Comparison of ENCODE assay signal across 17 cellular contexts in the genomic region with DNA sequence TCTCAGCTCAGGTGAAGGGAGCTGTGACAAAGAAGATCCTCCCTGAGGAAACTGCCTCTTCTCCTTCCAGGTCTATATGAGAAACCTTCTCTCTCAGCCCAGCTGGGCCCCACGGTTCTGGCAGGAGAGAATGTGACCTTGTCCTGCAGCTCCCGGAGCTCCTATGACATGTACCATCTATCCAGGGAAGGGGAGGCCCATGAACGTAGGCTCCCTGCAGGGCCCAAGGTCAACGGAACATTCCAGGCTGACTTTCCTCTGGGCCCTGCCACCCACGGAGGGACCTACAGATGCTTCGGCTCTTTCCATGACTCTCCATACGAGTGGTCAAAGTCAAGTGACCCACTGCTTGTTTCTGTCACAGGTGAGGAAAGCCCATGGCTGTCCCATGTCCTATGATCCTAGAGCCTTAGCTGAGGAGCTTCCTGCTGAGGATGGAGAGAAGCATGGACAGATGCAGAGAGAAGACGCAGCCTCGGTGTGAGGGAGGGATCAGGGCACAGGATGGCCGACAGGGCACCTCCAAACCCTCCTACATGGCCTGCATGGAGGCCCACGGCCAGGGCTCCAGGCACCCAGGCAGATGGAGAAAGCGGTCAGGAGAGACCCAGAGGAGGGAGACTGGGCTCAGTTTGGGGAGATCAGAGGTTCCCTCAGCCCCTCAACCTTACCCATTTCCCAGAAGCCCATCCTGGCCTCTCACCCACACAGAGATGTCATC. TPM values are rescaled to one million over a fixed set of nuclear protein-coding genes. Genes with fewer than 3 reads are reported as not detected.
"Had no signal": no experiment of that assay in that cellular context is flagged by ENCODE, and none has a peak within 500 bp of the region (broad histone marks: within the 10 kb centered on the region; RNA-seq: fewer than 3 reads in every experiment).

No MANE protein-coding gene starts in this region.

RNA-seq across cellular contexts. Expression of a gene that starts 5.7 kb away (rescaled TPM):
- total RNA-seq: cerebellum, dermis microvascular lymphatic vessel endothelial cell, endodermal cell, esophagus mucosa, esophagus squamous epithelium, gastrocnemius medialis, glomerular endothelial cell, left colon, left ventricle myocardium superior, lower leg skin, lung microvascular endothelial cell, mucosa of gallbladder had no signal

RNA-seq across cellular contexts. Expression of a gene that starts 28.2 kb away (rescaled TPM):
- total RNA-seq: cerebellum, dermis microvascular lymphatic vessel endothelial cell, endodermal cell, esophagus mucosa, esophagus squamous epithelium, gastrocnemius medialis, left ventricle myocardium superior, lower leg skin, lung microvascular endothelial cell, mucosa of gallbladder had no signal

RNA-seq across cellular contexts. Expression of a gene that starts 36.9 kb away (rescaled TPM):
- total RNA-seq: cerebellum, dermis microvascular lymphatic vessel endothelial cell, endodermal cell, esophagus mucosa, esophagus squamous epithelium, gastrocnemius medialis, glomerular endothelial cell, left colon, left ventricle myocardium superior, lower leg skin, lung microvascular endothelial cell, mucosa of gallbladder had no signal

RNA-seq across cellular contexts. Expression of a gene that starts 41.0 kb away (rescaled TPM):
- total RNA-seq: cerebellum, dermis microvascular lymphatic vessel endothelial cell, endodermal cell, esophagus mucosa, esophagus squamous epithelium, glomerular endothelial cell, left colon, left ventricle myocardium superior, lower leg skin, lung microvascular endothelial cell, mucosa of gallbladder had no signal
- polyA plus RNA-seq: heart right ventricle had no signal

RNA-seq across cellular contexts. Expression of a gene that starts 51.0 kb away (rescaled TPM):
- total RNA-seq: cerebellum, dermis microvascular lymphatic vessel endothelial cell, endodermal cell, esophagus mucosa, esophagus squamous epithelium, gastrocnemius medialis, glomerular endothelial cell, heart right ventricle, kidney, left colon, left lung, left ventricle myocardium superior, lower leg skin, lower lobe of right lung, lung microvascular endothelial cell, mononuclear cell, mucosa of gallbladder had no signal
- polyA plus RNA-seq: heart right ventricle had no signal
